ENCODE assay signal across 31 cellular contexts in the genomic region with DNA sequence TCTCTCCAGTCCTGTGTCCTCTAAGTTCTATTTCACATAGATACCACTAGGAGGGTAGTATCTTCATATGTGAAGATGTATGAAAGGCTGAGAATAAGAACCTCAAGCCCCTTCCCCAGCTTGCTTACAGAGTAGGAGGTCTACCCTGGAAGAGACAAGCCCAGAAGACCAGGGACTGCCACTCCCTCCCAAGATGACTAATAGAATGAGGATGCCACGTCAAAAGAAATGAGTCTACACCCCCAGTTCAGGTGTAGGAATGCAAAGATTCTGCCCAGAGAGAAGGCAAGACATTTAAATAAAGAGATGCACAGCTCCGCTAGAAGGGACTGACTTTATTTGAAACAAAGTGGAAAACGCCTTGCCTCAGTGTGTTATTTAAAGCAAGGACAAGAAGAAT.
"Had no signal": no experiment of that assay in that cellular context is flagged by ENCODE, and none has a peak within 500 bp of the region (broad histone marks: within the 10 kb centered on the region; RNA-seq: fewer than 3 reads in every experiment).

No MANE protein-coding gene starts in this region.

- H3K27me3 Mint-ChIP-seq: activated CD4-positive, alpha-beta memory T cell treated with anti-CD3 and anti-CD28 coated beads, Interleukin-2, amount 10 ng/mL, durations not matched to agents 7 days and 5 days; activated CD8-positive, alpha-beta memory T cell treated with anti-CD3 and anti-CD28 coated beads, Interleukin-2, amount 10 ng/mL, durations not matched to agents 7 days and 5 days; activated naive CD4-positive, alpha-beta T cell treated with anti-CD3 and anti-CD28 coated beads, Interleukin-2, amount 10 ng/mL, durations not matched to agents 7 days and 5 days; activated naive CD8-positive, alpha-beta T cell; activated naive CD8-positive, alpha-beta T cell treated with anti-CD3 and anti-CD28 coated beads, Interleukin-2, amount 50 U/mL, for 24 hours had no signal

- H3K4me2 ChIP-seq: PC-9 had no signal

- H3K9me3 ChIP-seq: SJCRH30 had no signal

- H3K4me1 ChIP-seq: SJCRH30 had no signal

- ATAC-seq: activated CD8-positive, alpha-beta memory T cell treated with anti-CD3 and anti-CD28 coated beads, Interleukin-2, amount 10 ng/mL, durations not matched to agents 7 days and 5 days; activated naive CD8-positive, alpha-beta T cell treated with anti-CD3 and anti-CD28 coated beads, Interleukin-2, amount 50 U/mL, for 24 hours had no signal

- H3K27ac ChIP-seq: brain microvascular endothelial cell, PC-9, SJCRH30, SK-N-MC, WERI-Rb-1 had no signal

- H3K36me3 ChIP-seq: brain microvascular endothelial cell, SJCRH30, WERI-Rb-1 had no signal

- H2AFZ ChIP-seq: PC-9 had no signal

- H3K36me3 Mint-ChIP-seq: activated CD8-positive, alpha-beta memory T cell treated with anti-CD3 and anti-CD28 coated beads, Interleukin-2, amount 10 ng/mL, durations not matched to agents 7 days and 5 days; activated naive CD4-positive, alpha-beta T cell treated with anti-CD3 and anti-CD28 coated beads, Interleukin-2, amount 10 ng/mL, durations not matched to agents 7 days and 5 days; activated naive CD8-positive, alpha-beta T cell had no signal

- H3K4me3 Mint-ChIP-seq: activated CD4-positive, alpha-beta memory T cell treated with anti-CD3 and anti-CD28 coated beads, Interleukin-2, amount 10 ng/mL, durations not matched to agents 7 days and 5 days; activated CD8-positive, alpha-beta memory T cell treated with anti-CD3 and anti-CD28 coated beads, Interleukin-2, amount 10 ng/mL, durations not matched to agents 7 days and 5 days; activated naive CD4-positive, alpha-beta T cell treated with anti-CD3 and anti-CD28 coated beads, Interleukin-2, amount 10 ng/mL, durations not matched to agents 7 days and 5 days; activated naive CD8-positive, alpha-beta T cell; activated naive CD8-positive, alpha-beta T cell treated with anti-CD3 and anti-CD28 coated beads, Interleukin-2, amount 50 U/mL, for 24 hours had no signal

- H3K27me3 ChIP-seq: brain microvascular endothelial cell, SJCRH30 had no signal

- H3K27ac Mint-ChIP-seq: activated CD4-positive, alpha-beta memory T cell treated with anti-CD3 and anti-CD28 coated beads, Interleukin-2, amount 10 ng/mL, durations not matched to agents 7 days and 5 days; activated CD8-positive, alpha-beta memory T cell treated with anti-CD3 and anti-CD28 coated beads, Interleukin-2, amount 10 ng/mL, durations not matched to agents 7 days and 5 days; activated naive CD4-positive, alpha-beta T cell treated with anti-CD3 and anti-CD28 coated beads, Interleukin-2, amount 10 ng/mL, durations not matched to agents 7 days and 5 days; activated naive CD8-positive, alpha-beta T cell; activated naive CD8-positive, alpha-beta T cell treated with anti-CD3 and anti-CD28 coated beads, Interleukin-2, amount 50 U/mL, for 24 hours had no signal

- DNase-seq: activated CD4-positive, alpha-beta memory T cell treated with anti-CD3 and anti-CD28 coated beads, Interleukin-2, amount 10 ng/mL, durations not matched to agents 7 days and 5 days; activated CD4-positive, alpha-beta T cell treated with anti-CD3 and anti-CD28 coated beads for 1 hour; activated CD4-positive, alpha-beta T cell treated with anti-CD3 and anti-CD28 coated beads for 48 hours; activated CD4-positive, CD25-positive, alpha-beta regulatory T cell; activated CD8-positive, alpha-beta memory T cell treated with anti-CD3 and anti-CD28 coated beads for 24 hours; activated CD8-positive, alpha-beta memory T cell treated with anti-CD3 and anti-CD28 coated beads, Interleukin-2, amount 10 ng/mL, durations not matched to agents 7 days and 5 days; activated CD8-positive, alpha-beta memory T cell treated with anti-CD3 and anti-CD28 coated beads, Interleukin-2, amount 50 U/mL, for 48 hours; activated effector memory CD4-positive, alpha-beta T cell treated with Interleukin-2 at 50 U/mL for 16 hours; activated naive CD4-positive, alpha-beta T cell treated with anti-CD3 and anti-CD28 coated beads, Interleukin-2, amount 10 ng/mL, durations not matched to agents 7 days and 5 days; activated naive CD8-positive, alpha-beta T cell treated with anti-CD3 and anti-CD28 coated beads, Interleukin-2, amount 50 U/mL, for 24 hours; activated T-cell treated with anti-CD3 and anti-CD28 coated beads, Interleukin-2, amount 50 U/mL, for 48 hours; anterior cingulate cortex; brain microvascular endothelial cell; MM.1S; MV-4-11; NCI-H1092; NCI-H1436 treated with DMSO at 0.1 percent for 48 hours; NCI-H1694 treated with DMSO at 0.1 percent for 48 hours; NCI-H2029; NCI-H2171; NCI-H510A; NCI-H526; NCI-H748 treated with DMSO at 0.1 percent for 48 hours; NK-92 treated with Interleukin-12 subunit alpha and Interleukin-12 subunit beta, amount 100 ng/mL, for 24 hours; PC-9; SHP77; SJCRH30; T1000; WERI-Rb-1 had no signal

- H3K4me3 ChIP-seq: PC-9, SJCRH30, SK-N-MC had no signal

- H3K4me1 Mint-ChIP-seq: activated CD4-positive, alpha-beta memory T cell treated with anti-CD3 and anti-CD28 coated beads, Interleukin-2, amount 10 ng/mL, durations not matched to agents 7 days and 5 days; activated CD8-positive, alpha-beta memory T cell treated with anti-CD3 and anti-CD28 coated beads, Interleukin-2, amount 10 ng/mL, durations not matched to agents 7 days and 5 days; activated naive CD4-positive, alpha-beta T cell treated with anti-CD3 and anti-CD28 coated beads, Interleukin-2, amount 10 ng/mL, durations not matched to agents 7 days and 5 days; activated naive CD8-positive, alpha-beta T cell treated with anti-CD3 and anti-CD28 coated beads, Interleukin-2, amount 50 U/mL, for 24 hours had no signal
